Comparison of ENCODE assay signal across 9 cellular contexts in the genomic region with DNA sequence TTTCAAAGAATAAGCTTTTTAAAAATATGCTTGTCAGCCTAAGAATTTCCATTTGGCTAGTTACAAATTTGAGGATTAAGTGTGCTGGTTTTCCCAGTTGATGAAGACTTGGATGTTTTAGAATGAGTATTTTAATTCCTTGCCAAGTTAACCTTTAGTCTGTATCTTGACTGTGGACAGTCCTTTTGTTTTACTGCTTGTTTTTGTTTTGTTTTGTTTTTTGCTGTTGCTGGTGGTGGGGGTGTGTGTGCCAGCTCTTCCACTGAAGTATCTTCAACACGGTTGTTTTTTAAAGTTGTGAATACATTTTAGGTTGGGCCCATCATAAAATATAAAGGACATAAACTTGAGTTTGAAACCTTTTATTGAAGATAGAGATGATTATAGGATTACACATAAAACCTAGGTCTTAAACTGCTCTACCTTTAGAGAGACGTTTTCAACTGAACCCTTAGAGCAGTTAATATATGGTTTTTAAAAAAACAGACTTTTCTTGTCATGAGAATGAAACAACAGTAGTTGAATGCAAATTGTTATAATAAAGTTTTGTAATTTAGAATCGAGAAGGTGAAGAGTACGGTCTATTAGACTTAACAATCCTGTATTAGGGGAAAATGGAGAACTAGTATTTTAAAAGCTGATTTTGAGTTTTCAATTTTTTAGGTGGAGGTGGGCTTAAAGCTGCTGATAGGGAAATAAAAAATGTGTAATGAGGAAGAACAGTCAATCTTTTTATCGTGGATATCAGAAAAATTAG. TPM values are rescaled to one million over a fixed set of nuclear protein-coding genes. Genes with fewer than 3 reads are reported as not detected.
DNase-seq lines count a peak whose midpoint lies in the region; ATAC-seq and TF ChIP-seq lines count a peak whose summit lies in the region.
"Had no signal": no experiment of that assay in that cellular context is flagged by ENCODE, and none has a peak within 500 bp of the region (broad histone marks: within the 10 kb centered on the region; RNA-seq: fewer than 3 reads in every experiment).

No MANE protein-coding gene starts in this region.

- no peaks in the 10 kb centered on the region for H3K27me3 Mint-ChIP-seq in naive B cell

- intact Hi-C loops in heart right ventricle (cut with DNase I) = loop anchor here in 9 of 10 donors (2.0 to 10.0 kb wide), 13 partner anchors 81 to 1506 kb away; no protein-coding TSS in a partner anchor
- intact Hi-C loops in left ventricle myocardium superior (cut with micrococcal nuclease) = loop anchor here (5.0 kb wide), 2 partner anchors 236 to 689 kb away; no protein-coding TSS in a partner anchor
- intact Hi-C loops in dorsolateral prefrontal cortex (cut with DNase I) = loop anchor here (5.0 to 10.0 kb wide), 4 partner anchors 536 to 1509 kb away; no protein-coding TSS in a partner anchor
- intact Hi-C loops in upper lobe of right lung (cut with DNase I) = no loop called here
- intact Hi-C loops in sciatic nerve (cut with DNase I) = loop anchor here (5.0 kb wide), 1 partner anchor 236 kb away; no protein-coding TSS in a partner anchor

- peak overlapping the region in 5 of 6 donors; percentile 8 to 75 (median 19) for H3K27ac Mint-ChIP-seq in naive B cell

- H3K4me3 ChIP-seq in heart right ventricle (peak overlapping the region in 9 of 10 donors; percentile 77 to 93 (median 89)), dorsolateral prefrontal cortex (peak overlapping the region; percentile 53 to 98 (median 86)), upper lobe of right lung (peak overlapping the region; percentile 83)

- H3K4me3 Mint-ChIP-seq in naive B cell = peak overlapping the region in 4 of 8 donors; percentile 4 to 73 (median 13)

- H3K27me3 ChIP-seq in heart right ventricle (no peaks in the 10 kb centered on the region), dorsolateral prefrontal cortex (no peaks in the 10 kb centered on the region), upper lobe of right lung (no peaks in the 10 kb centered on the region)

- DNase-seq in heart right ventricle = no peak
- no peak for DNase-seq in left ventricle myocardium superior
- no peak for DNase-seq in dorsolateral prefrontal cortex
- DNase-seq in naive B cell = no peak
- no peak for DNase-seq in upper lobe of right lung
- no peak for DNase-seq in sciatic nerve (ENCODE audit: low spot score)
- no peak for DNase-seq in GM20000 (ENCODE audit: low spot score)
- DNase-seq: C1 segment of cervical spinal cord had no signal

- H3K4me1 Mint-ChIP-seq in naive B cell = peaks cover 33 to 57% (median 39%) of the 10 kb centered on the region in 3 donors

- no peak for TF ChIP-seq CTCF in heart right ventricle (IDR thresholded peaks at IDR 0.05)
- TF ChIP-seq CTCF in dorsolateral prefrontal cortex (IDR thresholded peaks at IDR 0.05 in 54 of 56, conservative IDR thresholded peaks at IDR 0.05 in 2 of 56; ENCODE audit: low read depth in 1 of 56, partially characterized antibody in 56 of 56) = no peak
- no peak for TF ChIP-seq CTCF in upper lobe of right lung (IDR thresholded peaks at IDR 0.05)
- no peak for TF ChIP-seq CTCF in GM20000 (IDR thresholded peaks at IDR 0.05; ENCODE audit: extremely low read depth, missing control alignments)

- H3K4me1 ChIP-seq in heart right ventricle (peaks cover 3 to 66% (median 41%) of the 10 kb centered on the region in 9 donors), upper lobe of right lung (peaks cover 45% of the 10 kb centered on the region)

- WGBS in heart right ventricle, 2 donors = 9 to 11% methylated on average over 5 of the region's 5 CpGs

- H3K36me3 Mint-ChIP-seq in naive B cell = no peaks in the 10 kb centered on the region

- no peaks in the 10 kb centered on the region for H3K9me3 ChIP-seq in heart right ventricle
- H3K9me3 ChIP-seq in upper lobe of right lung = no peaks in the 10 kb centered on the region

- H3K27ac ChIP-seq in heart right ventricle (peak overlapping the region; percentile 67 to 100 (median 99)), dorsolateral prefrontal cortex (peak overlapping the region; percentile 32 to 100 (median 99)), upper lobe of right lung (peak overlapping the region; percentile 95)

- H3K36me3 ChIP-seq in heart right ventricle = peaks cover 0 to 5% (median 0%) of the 10 kb centered on the region in 9 donors
- no peaks in the 10 kb centered on the region for H3K36me3 ChIP-seq in upper lobe of right lung

- H3K9me3 Mint-ChIP-seq in naive B cell = no peaks in the 10 kb centered on the region

- ATAC-seq in heart right ventricle = no peak
- ATAC-seq in left ventricle myocardium superior = no peak
- ATAC-seq in naive B cell (ENCODE audit: low read depth in 2 of 2) = no peak
- ATAC-seq in upper lobe of right lung = no peak
- ATAC-seq in sciatic nerve = no peak
- ATAC-seq in GM19351 (IDR thresholded peaks at IDR 0.05; ENCODE audit: unreplicated experiment) = no peak

RNA-seq across cellular contexts. Expression of gene QKI, which starts 3.9 kb away (rescaled TPM):
- 100 to 1,000 TPM; 386 to 551 (median 505) TPM for total RNA-seq in heart right ventricle
- polyA plus RNA-seq in heart right ventricle = 10 to 100 TPM; 74.7 to 86.2 TPM
- total RNA-seq in left ventricle myocardium superior = 502 TPM
- total RNA-seq in dorsolateral prefrontal cortex = 1,000 to 10,000 TPM in 8 of 120 experiments, 100 to 1,000 TPM in 112; 292 to 1,535 (median 581) TPM
- 10 to 100 TPM; 20.4 to 67.9 (median 26.6) TPM for polyA plus RNA-seq in naive B cell (ENCODE audit: low read depth in 6 of 6)
- 234 TPM for total RNA-seq in upper lobe of right lung
- 755 TPM for total RNA-seq in sciatic nerve
